8 cellular contexts compared by ENCODE assay signal in the genomic region with DNA sequence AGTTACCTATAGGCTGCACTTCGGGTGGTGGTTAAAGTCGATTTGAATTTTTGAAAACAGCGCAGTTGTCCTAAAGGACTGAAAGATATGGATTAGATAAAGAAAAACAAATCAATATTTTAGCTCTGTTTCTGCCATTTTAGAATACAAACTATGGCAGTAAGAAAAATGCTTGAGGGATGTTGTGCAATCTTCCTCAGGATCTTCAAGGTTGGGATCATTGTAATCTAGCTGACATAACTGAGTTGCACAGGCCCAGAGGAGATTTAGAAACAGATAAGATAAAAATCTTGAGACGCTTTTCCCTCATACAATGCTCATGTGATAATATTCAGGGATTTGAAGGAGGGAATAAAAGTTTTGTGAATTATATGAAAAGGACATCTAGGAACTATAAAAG. TPM values are rescaled to one million over a fixed set of nuclear protein-coding genes. Genes with fewer than 3 reads are reported as not detected.
A peak's percentile ranks its signal among the peaks of the same experiment; 100 is the strongest.
DNase-seq lines count a peak whose midpoint lies in the region; ATAC-seq and TF ChIP-seq lines count a peak whose summit lies in the region.

No MANE protein-coding gene starts in this region.

- no peak for TF ChIP-seq CTCF in thoracic aorta (IDR thresholded peaks at IDR 0.05)

- peak overlapping the region; percentile 93 for H3K4me3 Mint-ChIP-seq in activated CD8-positive, alpha-beta memory T cell treated with anti-CD3 and anti-CD28 coated beads, Interleukin-2, amount 10 ng/mL, durations not matched to agents 7 days and 5 days
- H3K4me3 Mint-ChIP-seq in activated CD4-positive, alpha-beta memory T cell treated with anti-CD3 and anti-CD28 coated beads, Interleukin-2, amount 10 ng/mL, durations not matched to agents 7 days and 5 days: peak overlapping the region; percentile 92

- peak overlapping the region; percentile 53 to 78 for H3K27ac ChIP-seq in thoracic aorta

- peaks cover 36% of the 10 kb centered on the region for H3K4me1 Mint-ChIP-seq in activated CD8-positive, alpha-beta memory T cell treated with anti-CD3 and anti-CD28 coated beads, Interleukin-2, amount 10 ng/mL, durations not matched to agents 7 days and 5 days
- peaks cover 40% of the 10 kb centered on the region for H3K4me1 Mint-ChIP-seq in activated CD4-positive, alpha-beta memory T cell treated with anti-CD3 and anti-CD28 coated beads, Interleukin-2, amount 10 ng/mL, durations not matched to agents 7 days and 5 days

- no peaks in the 10 kb centered on the region for H3K36me3 ChIP-seq in thoracic aorta

- no peaks in the 10 kb centered on the region for H3K27me3 ChIP-seq in thoracic aorta (replicated peaks; ENCODE audit: insufficient read depth)

- H3K4me3 ChIP-seq in iPS-18c (ENCODE audit: insufficient read depth, low read depth, low read length) (peak overlapping the region; percentile 64), thoracic aorta (peak overlapping the region; percentile 99)

- H3K9me3 Mint-ChIP-seq in activated CD8-positive, alpha-beta memory T cell treated with anti-CD3 and anti-CD28 coated beads, Interleukin-2, amount 10 ng/mL, durations not matched to agents 7 days and 5 days (ENCODE audit: low read depth): no peaks in the 10 kb centered on the region
- no peaks in the 10 kb centered on the region for H3K9me3 Mint-ChIP-seq in activated CD4-positive, alpha-beta memory T cell treated with anti-CD3 and anti-CD28 coated beads, Interleukin-2, amount 10 ng/mL, durations not matched to agents 7 days and 5 days

- H3K4me1 ChIP-seq in thoracic aorta (ENCODE audit: control insufficient read depth in 1 of 2, low read depth in 2 of 2): peaks cover 21 to 27% of the 10 kb centered on the region in 2 donors

- no peaks in the 10 kb centered on the region for H3K27me3 Mint-ChIP-seq in activated CD8-positive, alpha-beta memory T cell treated with anti-CD3 and anti-CD28 coated beads, Interleukin-2, amount 10 ng/mL, durations not matched to agents 7 days and 5 days
- H3K27me3 Mint-ChIP-seq in activated CD4-positive, alpha-beta memory T cell treated with anti-CD3 and anti-CD28 coated beads, Interleukin-2, amount 10 ng/mL, durations not matched to agents 7 days and 5 days: no peaks in the 10 kb centered on the region

- peak overlapping the region; percentile 99 for H3K27ac Mint-ChIP-seq in activated CD8-positive, alpha-beta memory T cell treated with anti-CD3 and anti-CD28 coated beads, Interleukin-2, amount 10 ng/mL, durations not matched to agents 7 days and 5 days
- H3K27ac Mint-ChIP-seq in activated CD4-positive, alpha-beta memory T cell treated with anti-CD3 and anti-CD28 coated beads, Interleukin-2, amount 10 ng/mL, durations not matched to agents 7 days and 5 days: peak overlapping the region; percentile 92

- peaks cover 14% of the 10 kb centered on the region for H3K36me3 Mint-ChIP-seq in activated CD8-positive, alpha-beta memory T cell treated with anti-CD3 and anti-CD28 coated beads, Interleukin-2, amount 10 ng/mL, durations not matched to agents 7 days and 5 days
- H3K36me3 Mint-ChIP-seq in activated CD4-positive, alpha-beta memory T cell treated with anti-CD3 and anti-CD28 coated beads, Interleukin-2, amount 10 ng/mL, durations not matched to agents 7 days and 5 days (ENCODE audit: low read depth): peaks cover 3% of the 10 kb centered on the region

- CTCF ChIA-PET in activated CD8-positive, alpha-beta memory T cell treated with anti-CD3 and anti-CD28 coated beads, Interleukin-2, amount 10 ng/mL, durations not matched to agents 7 days and 5 days (lab: Charles Lee): no interaction called here
- CTCF ChIA-PET in activated CD4-positive, alpha-beta memory T cell treated with anti-CD3 and anti-CD28 coated beads, Interleukin-2, amount 10 ng/mL, durations not matched to agents 7 days and 5 days (lab: Charles Lee): interaction anchor here (1.3 kb wide), 1 partner anchor 392 kb away, joined by 4 read pairs; a partner anchor contains a TSS

- no peak for DNase-seq in activated CD8-positive, alpha-beta memory T cell treated with anti-CD3 and anti-CD28 coated beads, Interleukin-2, amount 10 ng/mL, durations not matched to agents 7 days and 5 days
- DNase-seq in activated CD8-positive, alpha-beta memory T cell treated with anti-CD3 and anti-CD28 coated beads, Interleukin-2, amount 50 U/mL, for 4 hours: no peak
- no peak for DNase-seq in activated CD4-positive, alpha-beta memory T cell treated with anti-CD3 and anti-CD28 coated beads, Interleukin-2, amount 10 ng/mL, durations not matched to agents 7 days and 5 days
- DNase-seq in thoracic aorta (ENCODE audit: low spot score) (no peak), NCI-H2029 (lab: John Stamatoyannopoulos, UW) (no peak)
- no peak for DNase-seq in stimulated activated naive CD4-positive, alpha-beta T cell (lab: John Stamatoyannopoulos, UW)

- no peak for ATAC-seq in activated CD8-positive, alpha-beta memory T cell treated with anti-CD3 and anti-CD28 coated beads, Interleukin-2, amount 10 ng/mL, durations not matched to agents 7 days and 5 days
- ATAC-seq in thoracic aorta (ENCODE audit: insufficient number of reproducible peaks, low FRiP score, low read depth) (no peak), HG03378 (IDR thresholded peaks at IDR 0.05; ENCODE audit: unreplicated experiment) (no peak)

- POLR2A ChIA-PET in activated CD4-positive, alpha-beta memory T cell treated with anti-CD3 and anti-CD28 coated beads, Interleukin-2, amount 10 ng/mL, durations not matched to agents 7 days and 5 days (lab: Charles Lee): interaction anchor here (1.1 to 5.2 kb wide), 6 partner anchors 8 to 644 kb away, joined by 3 to 45 read pairs (median 6); a partner anchor contains a TSS

- H3K9me3 ChIP-seq in iPS-18c (ENCODE audit: control insufficient read depth, insufficient read depth, low read length): no peaks in the 10 kb centered on the region
- no peaks in the 10 kb centered on the region for H3K9me3 ChIP-seq in thoracic aorta

RNA-seq across cellular contexts. Expression of a gene that starts 0.9 kb away (rescaled TPM):
- 10 to 100 TPM; 17.9 to 18.4 TPM for total RNA-seq in activated CD8-positive, alpha-beta memory T cell treated with anti-CD3 and anti-CD28 coated beads, Interleukin-2, amount 10 ng/mL, durations not matched to agents 7 days and 5 days
- 10 to 100 TPM; 14.1 to 15.9 TPM for total RNA-seq in activated CD4-positive, alpha-beta memory T cell treated with anti-CD3 and anti-CD28 coated beads, Interleukin-2, amount 10 ng/mL, durations not matched to agents 7 days and 5 days
- total RNA-seq in thoracic aorta: 10 to 100 TPM; 11.4 to 16.2 TPM

RNA-seq across cellular contexts. Expression of a gene that starts 1.0 kb away (rescaled TPM):
- 10 to 100 TPM; 22.1 to 24.3 TPM for total RNA-seq in activated CD8-positive, alpha-beta memory T cell treated with anti-CD3 and anti-CD28 coated beads, Interleukin-2, amount 10 ng/mL, durations not matched to agents 7 days and 5 days
- total RNA-seq in activated CD4-positive, alpha-beta memory T cell treated with anti-CD3 and anti-CD28 coated beads, Interleukin-2, amount 10 ng/mL, durations not matched to agents 7 days and 5 days: 10 to 100 TPM; 19.4 to 20.1 TPM
- 10 to 100 TPM; 11.2 to 12.3 TPM for total RNA-seq in thoracic aorta

RNA-seq across cellular contexts. Expression of a gene that starts 60.0 kb away (rescaled TPM):
- total RNA-seq in activated CD8-positive, alpha-beta memory T cell treated with anti-CD3 and anti-CD28 coated beads, Interleukin-2, amount 10 ng/mL, durations not matched to agents 7 days and 5 days: 10 to 100 TPM; 20.2 to 23.7 TPM
- 10 to 100 TPM; 22.1 to 23.1 TPM for total RNA-seq in activated CD4-positive, alpha-beta memory T cell treated with anti-CD3 and anti-CD28 coated beads, Interleukin-2, amount 10 ng/mL, durations not matched to agents 7 days and 5 days
- total RNA-seq in thoracic aorta: 10 to 100 TPM; 40.2 to 54.1 TPM
